31 cellular contexts compared by ENCODE assay signal in genomic region chr1:11507309-11507708, GRCh38. TPM values are rescaled to one million over a fixed set of nuclear protein-coding genes. Genes with fewer than 3 reads are reported as not detected.
"Had no signal": no experiment of that assay in that cellular context is flagged by ENCODE, and none has a peak within 500 bp of the region (broad histone marks: within the 10 kb centered on the region; RNA-seq: fewer than 3 reads in every experiment).

No MANE protein-coding gene starts in this region.

- H3K27ac Mint-ChIP-seq: activated naive CD4-positive, alpha-beta T cell treated with anti-CD3 and anti-CD28 coated beads for 36 hours; activated naive CD8-positive, alpha-beta T cell treated with anti-CD3 and anti-CD28 coated beads, Interleukin-2, amount 10 ng/mL, durations not matched to agents 7 days and 5 days; activated T-helper 1 cell treated with anti-CD3 and anti-CD28 coated beads, Interleukin-12 subunit alpha, Interleukin-12 subunit beta, Interleukin-2, Interleukin-4 antibody, amounts not matched to agents 30 ng/mL and 10 ng/mL and 1 ng/mL, durations not matched to agents 14 hours and 24 hours and 36 hours; dendritic cell treated with granulocyte-macrophage colony-stimulating factor and Interleukin-4, amounts not matched to agents 40 ng/mL and 50 ng/mL, for 4 days; endodermal cell; immature natural killer cell; natural killer cell treated with Interleukin-12 subunit alpha and Interleukin-12 subunit beta and Interleukin-15 and Interleukin-18, amount 100 ng/mL, for 72 hours; T-helper 1 cell treated with Interleukin-12 subunit alpha and Interleukin-12 subunit beta and Interleukin-4 antibody, amounts not matched to agents 30 μg/mL and 1 μg/mL, for 36 hours; type B pancreatic cell had no signal

- H3K27me3 Mint-ChIP-seq: type B pancreatic cell had no signal

- H3K4me3 Mint-ChIP-seq: activated naive CD4-positive, alpha-beta T cell treated with anti-CD3 and anti-CD28 coated beads for 36 hours; activated naive CD8-positive, alpha-beta T cell treated with anti-CD3 and anti-CD28 coated beads, Interleukin-2, amount 10 ng/mL, durations not matched to agents 7 days and 5 days; activated T-helper 1 cell treated with anti-CD3 and anti-CD28 coated beads, Interleukin-12 subunit alpha, Interleukin-12 subunit beta, Interleukin-2, Interleukin-4 antibody, amounts not matched to agents 30 ng/mL and 10 ng/mL and 1 ng/mL, durations not matched to agents 14 hours and 24 hours and 36 hours; dendritic cell treated with granulocyte-macrophage colony-stimulating factor and Interleukin-4, amounts not matched to agents 40 ng/mL and 50 ng/mL, for 4 days; endodermal cell; immature natural killer cell; natural killer cell treated with Interleukin-12 subunit alpha and Interleukin-12 subunit beta and Interleukin-15 and Interleukin-18, amount 100 ng/mL, for 72 hours; T-helper 1 cell treated with Interleukin-12 subunit alpha and Interleukin-12 subunit beta and Interleukin-4 antibody, amounts not matched to agents 30 μg/mL and 1 μg/mL, for 36 hours; type B pancreatic cell had no signal

- H3K4me1 Mint-ChIP-seq: activated naive CD8-positive, alpha-beta T cell treated with anti-CD3 and anti-CD28 coated beads, Interleukin-2, amount 10 ng/mL, durations not matched to agents 7 days and 5 days; endodermal cell; immature natural killer cell had no signal

- DNase-seq: activated CD4-positive, alpha-beta T cell treated with anti-CD3 and anti-CD28 coated beads for 48 hours; activated CD4-positive, alpha-beta T cell treated with anti-CD3 and anti-CD28 coated beads, Interleukin-2, amount 50 U/mL, for 48 hours; activated CD8-positive, alpha-beta memory T cell treated with anti-CD3 and anti-CD28 coated beads for 24 hours; activated effector memory CD4-positive, alpha-beta T cell treated with anti-CD3 and anti-CD28 coated beads, Interleukin-2, amount 50 U/mL, for 16 hours; activated naive CD4-positive, alpha-beta T cell treated with anti-CD3 and anti-CD28 coated beads for 36 hours; activated naive CD8-positive, alpha-beta T cell treated with anti-CD3 and anti-CD28 coated beads, Interleukin-2, amount 10 ng/mL, durations not matched to agents 7 days and 5 days; amniotic stem cell; brain microvascular endothelial cell; endodermal cell; foreskin fibroblast; heart left ventricle; hypothalamus; immature natural killer cell; kidney glomerular epithelial cell; lower lobe of right lung; mesenchymal stem cell; mucosa of descending colon; right lobe of liver; stimulated activated CD4-positive, alpha-beta T cell treated with anti-CD3 and anti-CD28 coated beads, Interleukin-12 subunit alpha, Interleukin-12 subunit beta, amount 100 ng/mL, for 4 hours; stimulated activated CD4-positive, alpha-beta T cell treated with anti-CD3 and anti-CD28 coated beads, Interleukin-4, amount 100 ng/mL, for 1 hour; stimulated activated naive CD8-positive, alpha-beta T cell treated with anti-CD3 and anti-CD28 coated beads, Interleukin-15, Interleukin-2, amounts not matched to agents 100 U/mL and 50 U/mL, for 24 hours; T-helper 9 cell; WERI-Rb-1 had no signal

RNA-seq across cellular contexts. Expression of gene DISP3, which starts 28.4 kb away (rescaled TPM):
- total RNA-seq: esophagus mucosa, left lobe of liver, posterior vena cava had no signal
